ENCODE assay signal across 1 cellular context in genomic region chr5:149181702-149182101, GRCh38.
TF ChIP-seq lines count a peak whose summit lies in the region.

No MANE protein-coding gene starts in this region.

TF ChIP-seq in IMR-90, 13 proteins besides CTCF, POLR2A, EP300 and RAD21:
- TF ChIP-seq RFX5 (IDR thresholded peaks at IDR 0.05; ENCODE audit: low read depth, low read length) (no peak), BHLHE40 (IDR thresholded peaks at IDR 0.05; ENCODE audit: low read depth, low read length) (no peak), MAFK (IDR thresholded peaks at IDR 0.05; ENCODE audit: low read depth, low read length) (no peak), RCOR1 (IDR thresholded peaks at IDR 0.05; ENCODE audit: insufficient replicate concordance, low read length) (no peak), CHD1 (IDR thresholded peaks at IDR 0.05; ENCODE audit: low read depth, low read length) (no peak), MAZ (IDR thresholded peaks at IDR 0.05; ENCODE audit: borderline replicate concordance, low read depth, low read length) (no peak), SMC3 (IDR thresholded peaks at IDR 0.05; ENCODE audit: low read depth, low read length) (no peak), NFE2L2 (IDR thresholded peaks at IDR 0.05; ENCODE audit: low read depth, low read length) (no peak), CEBPB (IDR thresholded peaks at IDR 0.05; ENCODE audit: low read depth, low read length) (no peak), ELK1 (IDR thresholded peaks at IDR 0.05; ENCODE audit: borderline replicate concordance, low read depth, low read length) (no peak), MXI1 (IDR thresholded peaks at IDR 0.05; ENCODE audit: borderline replicate concordance, low read depth, low read length) (no peak), FOS (IDR thresholded peaks at IDR 0.05; ENCODE audit: low read depth, low read length) (no peak), USF2 (IDR thresholded peaks at IDR 0.05; ENCODE audit: low read depth, low read length) (no peak)
